1 cellular context compared by ENCODE assay signal in the genomic region with DNA sequence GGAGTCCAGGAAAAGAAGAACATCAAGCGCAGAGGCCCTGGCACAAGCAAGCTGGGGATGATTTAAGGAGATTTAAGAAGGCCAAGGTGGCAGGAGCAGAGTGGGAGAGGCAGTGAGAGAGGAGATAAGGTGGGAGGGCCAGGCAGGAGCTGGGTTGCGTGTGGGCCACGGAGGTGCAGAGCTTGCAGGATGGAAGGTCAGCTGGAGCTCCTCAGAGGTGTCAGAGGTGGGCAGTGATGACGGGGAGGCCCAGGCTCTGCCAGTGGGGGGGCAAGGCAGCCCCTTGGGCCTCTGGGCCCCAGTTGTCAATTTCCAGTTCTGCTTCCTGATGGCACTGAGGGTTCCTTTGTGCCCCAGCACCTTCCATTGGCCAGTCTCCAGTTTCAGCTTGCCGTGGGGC.
TF ChIP-seq lines count a peak whose summit lies in the region.

No MANE protein-coding gene starts in this region.

TF ChIP-seq in HEK293, 187 proteins besides CTCF, POLR2A, EP300 and RAD21:
- TF ChIP-seq ZFHX2 (tag by site-specific recombination; conservative IDR thresholded peaks at IDR 0.05) (peak; percentile 68), ZNF19 (tag by site-specific recombination; IDR thresholded peaks at IDR 0.05; ENCODE audit: low read depth) (no peak), HIC1 (tag by site-specific recombination; IDR thresholded peaks at IDR 0.05) (no peak), EGR2 (tag by site-specific recombination; IDR thresholded peaks at IDR 0.05; ENCODE audit: low read depth) (peak; percentile 86), ZNF26 (tag by site-specific recombination; IDR thresholded peaks at IDR 0.05) (no peak)
